ENCODE assay signal across 9 cellular contexts in genomic region chr3:50339485-50340196, GRCh38. TPM values are rescaled to one million over a fixed set of nuclear protein-coding genes. Genes with fewer than 3 reads are reported as not detected.
DNase-seq lines count a peak whose midpoint lies in the region; ATAC-seq and TF ChIP-seq lines count a peak whose summit lies in the region.
"Had no signal": no experiment of that assay in that cellular context is flagged by ENCODE, and none has a peak within 500 bp of the region (broad histone marks: within the 10 kb centered on the region; RNA-seq: fewer than 3 reads in every experiment).

No MANE protein-coding gene starts in this region.

- no peaks in the 10 kb centered on the region for H3K9me2 ChIP-seq in SK-N-SH

- H3K9me3 ChIP-seq in iPS-18c (ENCODE audit: control insufficient read depth, insufficient read depth, low read length) (no peaks in the 10 kb centered on the region), subcutaneous abdominal adipose tissue (ENCODE audit: control insufficient read depth in 5 of 5, low read length in 5 of 5) (no peaks in the 10 kb centered on the region), SK-N-SH (no peaks in the 10 kb centered on the region)

- H2AFZ ChIP-seq in SK-N-SH (ENCODE audit: low read depth) = no peak overlapping the region

- no peaks in the 10 kb centered on the region for H3K9me3 Mint-ChIP-seq in activated CD8-positive, alpha-beta T cell treated with anti-CD3 and anti-CD28 coated beads, Interleukin-2, amount 10 ng/mL, durations not matched to agents 7 days and 5 days (ENCODE audit: insufficient read depth)

- WGBS in SK-N-SH (ENCODE audit: low lambda C conversion rate) = 95% methylated on average over 11 of the region's 14 CpGs

- H3K4me3 ChIP-seq in iPS-18c (ENCODE audit: insufficient read depth, low read depth, low read length) (peak overlapping the region; percentile 50), subcutaneous abdominal adipose tissue (ENCODE audit: low read depth in 1 of 5, low read length in 5 of 5) (peak overlapping the region; percentile 58 to 72 (median 71)), SK-N-SH (ENCODE audit: low read depth in 2 of 2, low read length in 1 of 2) (no peak overlapping the region)

- no peaks in the 10 kb centered on the region for H3K27me3 ChIP-seq in subcutaneous abdominal adipose tissue (ENCODE audit: control insufficient read depth in 5 of 5, insufficient read depth in 4 of 5, low read length in 5 of 5)
- H3K27me3 ChIP-seq in SK-N-SH (ENCODE audit: insufficient read depth) = no peaks in the 10 kb centered on the region

- peaks cover 3% of the 10 kb centered on the region; the same call in 1 of the 2 replicates for H4K20me1 ChIP-seq in SK-N-SH (ENCODE audit: insufficient read depth)

- H3K27ac ChIP-seq in subcutaneous abdominal adipose tissue (ENCODE audit: low read depth, low read length) (peak overlapping the region; percentile 92), SK-N-SH (ENCODE audit: low read depth in 2 of 2, low read length in 1 of 2) (no peak overlapping the region)

- ATAC-seq in activated CD8-positive, alpha-beta T cell treated with anti-CD3 and anti-CD28 coated beads, Interleukin-2, amount 10 ng/mL, durations not matched to agents 7 days and 5 days = no peak

- peaks cover 53% of the 10 kb centered on the region for H3K4me1 Mint-ChIP-seq in activated CD8-positive, alpha-beta T cell treated with anti-CD3 and anti-CD28 coated beads, Interleukin-2, amount 10 ng/mL, durations not matched to agents 7 days and 5 days (ENCODE audit: low read depth)

- H3K27me3 Mint-ChIP-seq in activated CD8-positive, alpha-beta T cell treated with anti-CD3 and anti-CD28 coated beads, Interleukin-2, amount 10 ng/mL, durations not matched to agents 7 days and 5 days (ENCODE audit: low read depth) = no peaks in the 10 kb centered on the region

- DNase-seq in activated CD8-positive, alpha-beta memory T cell treated with anti-CD3 and anti-CD28 coated beads for 24 hours = peak; percentile 67
- no peak for DNase-seq in activated CD8-positive, alpha-beta memory T cell treated with anti-CD3 and anti-CD28 coated beads, Interleukin-2, amount 50 U/mL, for 48 hours
- no peak for DNase-seq in activated CD8-positive, alpha-beta T cell treated with anti-CD3 and anti-CD28 coated beads, Interleukin-2, amount 10 ng/mL, durations not matched to agents 7 days and 5 days
- no peak for DNase-seq in SK-N-SH
- no peak for DNase-seq in HPDE6-E6E7 (ENCODE audit: extremely low spot score)
- DNase-seq in NCI-H1694 treated with DMSO at 0.1 percent for 48 hours (lab: John Stamatoyannopoulos, UW) = no peak
- DNase-seq: NK-92 treated with Interleukin-12 subunit alpha and Interleukin-12 subunit beta, amount 100 ng/mL, for 24 hours had no signal

- TF ChIP-seq EP300 in SK-N-SH (IDR thresholded peaks at IDR 0.05; ENCODE audit: borderline replicate concordance in 1 of 2, low read depth in 1 of 2, low read length in 1 of 2) = no peak

- H3K79me2 ChIP-seq in SK-N-SH (ENCODE audit: insufficient read depth) = peaks cover 34% of the 10 kb centered on the region

- H3K9ac ChIP-seq in subcutaneous abdominal adipose tissue (ENCODE audit: low read length in 5 of 5) = peak overlapping the region in 4 of 5 donors; percentile 22 to 82 (median 38)
- H3K9ac ChIP-seq in SK-N-SH = no peak overlapping the region

- CTCF ChIA-PET in activated CD8-positive, alpha-beta T cell treated with anti-CD3 and anti-CD28 coated beads, Interleukin-2, amount 10 ng/mL, durations not matched to agents 7 days and 5 days (lab: Charles Lee) = interaction anchor here (1.2 to 2.9 kb wide), 7 partner anchors 8 to 263 kb away, joined by 3 to 14 read pairs (median 8); partner anchors contain the start of genes CYB561D2 and NPRL2
- CTCF ChIA-PET in SK-N-SH (lab: Yijun Ruan, JAX) = interaction anchor here (0.9 to 6.8 kb wide), 3 partner anchors 9 to 212 kb away, joined by 3 to 40 read pairs (median 3); partner anchors contain the start of genes CYB561D2 and NPRL2

- peaks cover 6 to 68% (median 65%) of the 10 kb centered on the region in 5 donors for H3K4me1 ChIP-seq in subcutaneous abdominal adipose tissue (ENCODE audit: control insufficient read depth in 5 of 5, insufficient read depth in 5 of 5, low read length in 5 of 5)
- H3K4me1 ChIP-seq in SK-N-SH (ENCODE audit: control insufficient read depth in 1 of 2, insufficient read depth in 2 of 2, low read depth in 1 of 2, low read length in 1 of 2) = peaks cover 9 to 24% of the 10 kb centered on the region in 2 experiments

- no peak overlapping the region for H3K4me2 ChIP-seq in SK-N-SH

- no peak for TF ChIP-seq RAD21 in SK-N-SH (IDR thresholded peaks at IDR 0.05; ENCODE audit: low read length)

- H3K4me3 Mint-ChIP-seq in activated CD8-positive, alpha-beta T cell treated with anti-CD3 and anti-CD28 coated beads, Interleukin-2, amount 10 ng/mL, durations not matched to agents 7 days and 5 days = peak overlapping the region; percentile 92

- H3K36me3 Mint-ChIP-seq in activated CD8-positive, alpha-beta T cell treated with anti-CD3 and anti-CD28 coated beads, Interleukin-2, amount 10 ng/mL, durations not matched to agents 7 days and 5 days (ENCODE audit: low read depth) = peaks cover 58% of the 10 kb centered on the region

- H3K27ac Mint-ChIP-seq in activated CD8-positive, alpha-beta T cell treated with anti-CD3 and anti-CD28 coated beads, Interleukin-2, amount 10 ng/mL, durations not matched to agents 7 days and 5 days = peak overlapping the region; percentile 96

- no peaks in the 10 kb centered on the region for H3K36me3 ChIP-seq in subcutaneous abdominal adipose tissue (ENCODE audit: control insufficient read depth in 5 of 5, insufficient read depth in 5 of 5, low read length in 5 of 5)
- no peaks in the 10 kb centered on the region for H3K36me3 ChIP-seq in SK-N-SH (replicated peaks in 1 of 2; ENCODE audit: control insufficient read depth in 1 of 2, insufficient read depth in 2 of 2, low read length in 1 of 2)

- TF ChIP-seq CTCF in SK-N-SH (IDR thresholded peaks at IDR 0.05) = no peak

- no peaks in the 10 kb centered on the region for H3F3A ChIP-seq in SK-N-SH (replicated peaks; ENCODE audit: insufficient read depth)

- POLR2A ChIA-PET in activated CD8-positive, alpha-beta T cell treated with anti-CD3 and anti-CD28 coated beads, Interleukin-2, amount 10 ng/mL, durations not matched to agents 7 days and 5 days (lab: Charles Lee) = interaction anchor here (0.9 to 5.6 kb wide), 12 partner anchors 11 to 1899 kb away, joined by 3 to 51 read pairs (median 8); partner anchors contain the start of genes CISH, CYB561D2, HEMK1 and NPRL2
- POLR2A ChIA-PET in SK-N-SH (lab: Yijun Ruan, JAX) = interaction anchor here (3.6 kb wide), 1 partner anchor 12 kb away, joined by 38 read pairs; the partner anchor contains the start of gene TUSC2

TF ChIP-seq in SK-N-SH, 30 proteins besides CTCF, POLR2A, EP300 and RAD21 (continues in another document):
- no peak for TF ChIP-seq RFX5 (IDR thresholded peaks at IDR 0.05; ENCODE audit: low read length)
- TF ChIP-seq, protein P1, sequence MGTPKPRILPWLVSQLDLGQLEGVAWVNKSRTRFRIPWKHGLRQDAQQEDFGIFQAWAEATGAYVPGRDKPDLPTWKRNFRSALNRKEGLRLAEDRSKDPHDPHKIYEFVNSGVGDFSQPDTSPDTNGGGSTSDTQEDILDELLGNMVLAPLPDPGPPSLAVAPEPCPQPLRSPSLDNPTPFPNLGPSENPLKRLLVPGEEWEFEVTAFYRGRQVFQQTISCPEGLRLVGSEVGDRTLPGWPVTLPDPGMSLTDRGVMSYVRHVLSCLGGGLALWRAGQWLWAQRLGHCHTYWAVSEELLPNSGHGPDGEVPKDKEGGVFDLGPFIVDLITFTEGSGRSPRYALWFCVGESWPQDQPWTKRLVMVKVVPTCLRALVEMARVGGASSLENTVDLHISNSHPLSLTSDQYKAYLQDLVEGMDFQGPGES (IDR thresholded peaks at IDR 0.05; ENCODE audit: low read depth, low read length) = no peak
- TF ChIP-seq MAX (IDR thresholded peaks at IDR 0.05; ENCODE audit: low read depth) = no peak
- TF ChIP-seq FOXM1 (IDR thresholded peaks at IDR 0.05; ENCODE audit: low read depth) = no peak

RNA-seq across cellular contexts. Expression of gene RASSF1, which starts 1.0 kb away (rescaled TPM):
- total RNA-seq in activated CD8-positive, alpha-beta T cell treated with anti-CD3 and anti-CD28 coated beads, Interleukin-2, amount 10 ng/mL, durations not matched to agents 7 days and 5 days = 100 to 1,000 TPM; 172 to 174 TPM
- 28.1 and 32.3 TPM in 2 replicates for polyA plus RNA-seq in SK-N-SH (2012; rRNA removed)
- polyA plus RNA-seq in SK-N-SH (2012; cell fraction: cytosol; rRNA removed) = 19.1 and 27.8 TPM in 2 replicates
- polyA plus RNA-seq in SK-N-SH (2012; cell fraction: nucleus; rRNA removed) = 34.1 and 37.0 TPM in 2 replicates

RNA-seq across cellular contexts. Expression of gene ZMYND10, which starts 5.9 kb away (rescaled TPM):
- total RNA-seq in activated CD8-positive, alpha-beta T cell treated with anti-CD3 and anti-CD28 coated beads, Interleukin-2, amount 10 ng/mL, durations not matched to agents 7 days and 5 days = 1 to 10 TPM; 5.0 to 5.1 TPM
- polyA plus RNA-seq in SK-N-SH (2012; rRNA removed) = 0.83 and 0.95 TPM in 2 replicates
- polyA plus RNA-seq in SK-N-SH (2012; cell fraction: cytosol; rRNA removed) = 0.33 and 0.73 TPM in 2 replicates
- 4.2 and 8.1 TPM in 2 replicates for polyA plus RNA-seq in SK-N-SH (2012; cell fraction: nucleus; rRNA removed)

RNA-seq across cellular contexts. Expression of gene NPRL2, which starts 10.9 kb away (rescaled TPM):
- total RNA-seq in activated CD8-positive, alpha-beta T cell treated with anti-CD3 and anti-CD28 coated beads, Interleukin-2, amount 10 ng/mL, durations not matched to agents 7 days and 5 days = 10 to 100 TPM; 59.8 to 60.3 TPM
- polyA plus RNA-seq in SK-N-SH (2012; rRNA removed) = 43.6 and 56.2 TPM in 2 replicates
- polyA plus RNA-seq in SK-N-SH (2012; cell fraction: cytosol; rRNA removed) = 23.0 and 30.4 TPM in 2 replicates
- polyA plus RNA-seq in SK-N-SH (2012; cell fraction: nucleus; rRNA removed) = 124 and 132 TPM in 2 replicates

RNA-seq across cellular contexts. Expression of gene CYB561D2, which starts 11.0 kb away (rescaled TPM):
- total RNA-seq in activated CD8-positive, alpha-beta T cell treated with anti-CD3 and anti-CD28 coated beads, Interleukin-2, amount 10 ng/mL, durations not matched to agents 7 days and 5 days = 10 to 100 TPM; 42.5 to 43.6 TPM
- polyA plus RNA-seq in SK-N-SH (2012; rRNA removed) = 40.7 and 46.5 TPM in 2 replicates
- 22.5 and 32.0 TPM in 2 replicates for polyA plus RNA-seq in SK-N-SH (2012; cell fraction: cytosol; rRNA removed)
- polyA plus RNA-seq in SK-N-SH (2012; cell fraction: nucleus; rRNA removed) = 59.4 and 69.3 TPM in 2 replicates

RNA-seq across cellular contexts. Expression of gene TUSC2, which starts 11.6 kb away (rescaled TPM):
- 10 to 100 TPM; 18.5 to 20.8 TPM for total RNA-seq in activated CD8-positive, alpha-beta T cell treated with anti-CD3 and anti-CD28 coated beads, Interleukin-2, amount 10 ng/mL, durations not matched to agents 7 days and 5 days
- 58.7 and 79.3 TPM in 2 replicates for polyA plus RNA-seq in SK-N-SH (2012; rRNA removed)
- polyA plus RNA-seq in SK-N-SH (2012; cell fraction: cytosol; rRNA removed) = 45.0 and 66.4 TPM in 2 replicates
- polyA plus RNA-seq in SK-N-SH (2012; cell fraction: nucleus; rRNA removed) = 35.0 and 40.0 TPM in 2 replicates

Comparison
In these comparisons a context has a peak if more than half of its experiments do, and no peak if none do; other contexts are left out.
1. H3K4me3 ChIP-seq: peak in iPS-18c (single experiment) and subcutaneous abdominal adipose tissue (5 of 5); none in SK-N-SH (0 of 2).